ENCODE assay signal across 22 cellular contexts in the genomic region with DNA sequence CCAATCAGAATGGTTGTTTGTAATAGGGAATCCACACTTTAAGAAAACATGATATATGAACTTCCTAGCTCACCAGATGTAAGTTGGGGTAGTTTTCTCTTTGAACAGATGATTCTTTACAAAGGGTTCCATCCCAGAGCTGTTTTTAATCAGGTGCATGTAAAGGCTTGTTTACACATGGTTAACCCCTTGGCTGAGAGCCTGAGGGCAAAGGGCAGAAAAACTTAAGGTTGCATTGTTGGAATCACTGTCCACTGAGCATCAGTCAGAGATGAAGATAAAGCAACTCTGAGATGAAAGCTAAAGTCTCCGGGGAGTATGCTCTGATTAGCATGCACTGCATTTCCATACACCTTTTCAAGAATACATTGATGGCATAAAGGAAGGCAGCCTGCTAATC.
DNase-seq lines count a peak whose midpoint lies in the region; ATAC-seq, FAIRE-seq and TF ChIP-seq lines count a peak whose summit lies in the region.
"Had no signal": no experiment of that assay in that cellular context is flagged by ENCODE, and none has a peak within 500 bp of the region (broad histone marks: within the 10 kb centered on the region; RNA-seq: fewer than 3 reads in every experiment).

No MANE protein-coding gene starts in this region.

- WGBS in HepG2 (ENCODE audit: low lambda C conversion rate), result 0% methylated on average over 1 of the region's 1 CpG

- H3K9me3 Mint-ChIP-seq in Caco-2 (ENCODE audit: unreplicated experiment), result peaks cover 10% of the 10 kb centered on the region
- H3K9me3 Mint-ChIP-seq: CD8-positive, alpha-beta T cell; GM23338; H9 had no signal

- no peak for TF ChIP-seq CTCF in Caco-2 (IDR thresholded peaks at IDR 0.05; ENCODE audit: insufficient read depth in 1 of 2, low read depth in 1 of 2, low read length in 1 of 2, severe bottlenecking in 1 of 2, unreplicated experiment in 1 of 2)
- TF ChIP-seq CTCF in RWPE2 (IDR thresholded peaks at IDR 0.05; ENCODE audit: poor library complexity, severe bottlenecking), result no peak
- no peak for TF ChIP-seq CTCF in HepG2 (CRISPR knock-in tag; IDR thresholded peaks at IDR 0.05)
- TF ChIP-seq CTCF in WERI-Rb-1 (IDR thresholded peaks at IDR 0.05; ENCODE audit: low read depth, low read length), result no peak

- TF ChIP-seq EP300 in HepG2 (IDR thresholded peaks at IDR 0.05; ENCODE audit: low read depth in 2 of 2, low read length in 2 of 2), result no peak
- no peak for TF ChIP-seq EP300 in HepG2 (CRISPR knock-in tag; IDR thresholded peaks at IDR 0.05; ENCODE audit: borderline replicate concordance)

- H3K27me3 Mint-ChIP-seq in Caco-2 (ENCODE audit: insufficient read depth, unreplicated experiment), result peaks cover 3% of the 10 kb centered on the region
- H3K27me3 Mint-ChIP-seq: B cell; CD4-positive, CD25-positive, alpha-beta regulatory T cell had no signal

- no peaks in the 10 kb centered on the region for H3K79me2 ChIP-seq in HepG2 (ENCODE audit: insufficient read depth, low read length)

- H3K9me3 ChIP-seq in Caco-2 (no peaks in the 10 kb centered on the region), RWPE2 (ENCODE audit: severe bottlenecking) (no peaks in the 10 kb centered on the region), HepG2 (ENCODE audit: low read length) (peaks cover 67% of the 10 kb centered on the region), WERI-Rb-1 (ENCODE audit: severe bottlenecking) (no peaks in the 10 kb centered on the region)
- H3K9me3 ChIP-seq: BLaER1 had no signal

- H4K20me1 ChIP-seq in HepG2 (ENCODE audit: insufficient read depth, low read length), result no peaks in the 10 kb centered on the region
- H4K20me1 ChIP-seq: BLaER1 had no signal

- H3K4me1 ChIP-seq in Caco-2 (peaks cover 30% of the 10 kb centered on the region), RWPE2 (ENCODE audit: insufficient read depth, poor library complexity, severe bottlenecking) (no peaks in the 10 kb centered on the region), HepG2 (ENCODE audit: insufficient read depth, low read length) (peaks cover 31% of the 10 kb centered on the region)
- H3K4me1 ChIP-seq: BLaER1 had no signal

- H3K27ac Mint-ChIP-seq in Caco-2 (ENCODE audit: unreplicated experiment), result peak overlapping the region; percentile 45
- H3K27ac Mint-ChIP-seq: B cell; CD4-positive, CD25-positive, alpha-beta regulatory T cell; CD8-positive, alpha-beta T cell; GM23338; H9 had no signal

- ATAC-seq in RWPE2 (ENCODE audit: low read depth) (peak; percentile 25; the same call in 1 of the 3 replicates), HepG2 (peak; percentile 32; the same call in 1 of the 3 replicates)
- ATAC-seq: CD8-positive, alpha-beta T cell; GM23338; HCT116 had no signal

- intact Hi-C loops in Caco-2 (cut with micrococcal nuclease; ENCODE audit: unreplicated experiment), result loop anchor here (1.0 kb wide), 1 partner anchor 22 kb away; no protein-coding TSS in a partner anchor
- intact Hi-C loops in HepG2 (cut with micrococcal nuclease; ENCODE audit: unreplicated experiment), result no loop called here

- no peak overlapping the region for H3K4me3 Mint-ChIP-seq in Caco-2 (ENCODE audit: unreplicated experiment)
- H3K4me3 Mint-ChIP-seq: B cell; CD4-positive, CD25-positive, alpha-beta regulatory T cell; CD8-positive, alpha-beta T cell; GM23338; H9 had no signal

- H3K9ac ChIP-seq in HepG2 (ENCODE audit: insufficient read depth, low read depth, low read length), result no peak overlapping the region
- H3K9ac ChIP-seq: BLaER1 had no signal

- TF ChIP-seq RAD21 in HepG2 (CRISPR knock-in tag; IDR thresholded peaks at IDR 0.05), result no peak

- TF ChIP-seq POLR2A in HepG2 (IDR thresholded peaks at IDR 0.05; ENCODE audit: insufficient read depth in 1 of 2, low read depth in 2 of 2, low read length in 2 of 2), result no peak

- H3K27me3 ChIP-seq in Caco-2 (replicated peaks; ENCODE audit: control insufficient read depth, insufficient read depth, low read length) (no peaks in the 10 kb centered on the region), RWPE2 (ENCODE audit: insufficient read depth, poor library complexity, severe bottlenecking) (no peaks in the 10 kb centered on the region), HepG2 (ENCODE audit: control insufficient read depth in 1 of 2, insufficient read depth in 2 of 2, low read length in 2 of 2) (no peaks in the 10 kb centered on the region), WERI-Rb-1 (ENCODE audit: insufficient read depth, low read depth, severe bottlenecking) (no peaks in the 10 kb centered on the region)
- H3K27me3 ChIP-seq: BLaER1 had no signal

- no peak overlapping the region for H3K4me2 ChIP-seq in HepG2 (ENCODE audit: low read depth, low read length)
- H3K4me2 ChIP-seq: BLaER1, GM23338 had no signal

- CTCF ChIA-PET in Caco-2 (lab: Charles Lee) (no interaction called here), HepG2 (lab: Yijun Ruan, JAX; ENCODE audit: low intra/inter-chr PET ratio, low total read pairs) (no interaction called here)

- H3K4me3 ChIP-seq in Caco-2 (ENCODE audit: low read depth, low read length), result no peak overlapping the region
- no peak overlapping the region for H3K4me3 ChIP-seq in RWPE2 (ENCODE audit: severe bottlenecking)
- no peak overlapping the region for H3K4me3 ChIP-seq in HepG2 (replicated peaks in 1 of 3; ENCODE audit: insufficient read depth in 1 of 3, low read depth in 2 of 3, low read length in 3 of 3)
- no peak overlapping the region for H3K4me3 ChIP-seq in WERI-Rb-1 (ENCODE audit: low read depth, low read length)
- H3K4me3 ChIP-seq: BLaER1, GM23338 had no signal

- no peak for FAIRE-seq in HepG2 (lab: Jason Lieb, UNC)
- FAIRE-seq: A204.1, GM12891, GM18507 had no signal

- DNase-seq in Caco-2, result peak; percentile 43 to 64
- DNase-seq in RWPE2 (ENCODE audit: low spot score), result no peak
- DNase-seq in HepG2 (ENCODE audit: low spot score), result peak; percentile 9
- DNase-seq in WERI-Rb-1, result no peak
- no peak for DNase-seq in NCI-H446 treated with DMSO at 0.1 percent for 48 hours (lab: John Stamatoyannopoulos, UW)
- DNase-seq in stimulated activated naive CD4-positive, alpha-beta T cell treated with Interleukin-2 at 50 U/mL for 16 hours (lab: John Stamatoyannopoulos, UW), result no peak
- DNase-seq: Calu3; CD4-positive, CD25-positive, alpha-beta regulatory T cell; CD8-positive, alpha-beta T cell; DMS53; DMS79 treated with DMSO at 0.1 percent for 48 hours; GF-D8; H9 had no signal

- H3K4me1 Mint-ChIP-seq in Caco-2 (ENCODE audit: low read depth, unreplicated experiment), result peaks cover 6% of the 10 kb centered on the region
- H3K4me1 Mint-ChIP-seq: B cell; CD4-positive, CD25-positive, alpha-beta regulatory T cell had no signal

- H3K36me3 ChIP-seq in Caco-2 (ENCODE audit: control insufficient read depth, insufficient read depth, low read length) (no peaks in the 10 kb centered on the region), RWPE2 (ENCODE audit: low read depth) (no peaks in the 10 kb centered on the region), HepG2 (replicated peaks in 1 of 2; ENCODE audit: control insufficient read depth in 1 of 2, insufficient read depth in 2 of 2, low read length in 2 of 2) (no peaks in the 10 kb centered on the region), WERI-Rb-1 (no peaks in the 10 kb centered on the region)
- H3K36me3 ChIP-seq: BLaER1 had no signal

- no peak overlapping the region for H2AFZ ChIP-seq in HepG2 (ENCODE audit: low read length)
- H2AFZ ChIP-seq: GM23338 had no signal

- no TSS peak for BruUV-seq in Caco-2 (replicated peaks; lab: Mats Ljungman, UMichigan)
- no TSS peak for BruUV-seq in HepG2 (replicated peaks; lab: Mats Ljungman, UMichigan)

- H3K27ac ChIP-seq in RWPE2 (ENCODE audit: poor library complexity, severe bottlenecking), result no peak overlapping the region
- H3K27ac ChIP-seq in HepG2 (ENCODE audit: extremely low read length, insufficient read depth, low read length), result no peak overlapping the region
- no peak overlapping the region for H3K27ac ChIP-seq in WERI-Rb-1
- H3K27ac ChIP-seq: 22Rv1, BLaER1, C4-2B had no signal

- in situ Hi-C loops in HepG2 (cut with HindIII; ENCODE audit: extremely low pct_ligation_motif_present, low pct_unique_long_range_greater_than_20kb), result no loop called here

- peaks cover 7% of the 10 kb centered on the region for H3K36me3 Mint-ChIP-seq in Caco-2 (ENCODE audit: insufficient read depth, unreplicated experiment)
- H3K36me3 Mint-ChIP-seq: CD4-positive, CD25-positive, alpha-beta regulatory T cell; CD8-positive, alpha-beta T cell had no signal

- POLR2A ChIA-PET in Caco-2 (lab: Charles Lee) (interaction anchor here (0.6 kb wide), 1 partner anchor 23 kb away, joined by 3 read pairs; no protein-coding TSS in a partner anchor), HepG2 (lab: Yijun Ruan, JAX) (no interaction called here)

TF ChIP-seq in HepG2, 621 proteins besides CTCF, POLR2A, EP300 and RAD21:
- TF ChIP-seq ZNF350 (CRISPR knock-in tag; IDR thresholded peaks at IDR 0.05; ENCODE audit: borderline replicate concordance, low read depth) (no peak), HNF4G (IDR thresholded peaks at IDR 0.05; ENCODE audit: borderline replicate concordance, low read depth, low read length) (0 out of 2 replicates have a peak, but pooled peaks have one; percentile 47), HNF4G (CRISPR knock-in tag; IDR thresholded peaks at IDR 0.05; ENCODE audit: borderline replicate concordance, low read depth) (no peak), ZNF652 (CRISPR knock-in tag; IDR thresholded peaks at IDR 0.05; ENCODE audit: borderline replicate concordance, low read depth) (peak; percentile 79), HNF4A (CRISPR knock-in tag; IDR thresholded peaks at IDR 0.05) (peak; percentile 24; the same call in 1 of the 2 replicates)
TF ChIP-seq in HepG2: peak in this region for 3.

Comparison
In these comparisons a context has a peak if more than half of its experiments do, and no peak if none do; other contexts are left out.
1. DNase-seq: peak in Caco-2 (2 of 2) and HepG2 (single experiment); none in RWPE2 (single experiment), WERI-Rb-1 (single experiment), NCI-H446 treated with DMSO at 0.1 percent for 48 hours (single experiment) and stimulated activated naive CD4-positive, alpha-beta T cell treated with Interleukin-2 at 50 U/mL for 16 hours (single experiment).